Comparison of ENCODE assay signal across 8 cellular contexts in the genomic region with DNA sequence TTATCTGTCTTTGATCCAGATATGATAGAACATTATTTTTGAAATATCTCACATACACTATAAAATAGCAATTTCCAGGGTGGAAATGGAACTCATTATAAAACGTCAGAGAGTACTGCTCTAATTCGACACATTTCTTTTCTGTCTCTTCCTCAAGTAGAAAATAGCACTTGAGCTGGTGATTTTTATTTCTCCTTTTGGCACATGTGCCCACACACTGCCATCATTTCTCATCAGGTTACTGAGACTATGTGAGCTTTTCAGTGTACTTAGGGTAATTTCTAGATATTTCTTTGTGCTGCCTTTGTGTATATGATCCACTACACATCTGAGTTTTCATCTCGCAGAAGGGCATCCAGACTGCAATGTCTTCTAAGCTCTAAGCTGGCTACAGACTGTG.
DNase-seq lines count a peak whose midpoint lies in the region; ATAC-seq and TF ChIP-seq lines count a peak whose summit lies in the region.

No MANE protein-coding gene starts in this region.

- no peak overlapping the region for H2AK9ac ChIP-seq in IMR-90 (replicated peaks; ENCODE audit: low read depth, low read length, poor library complexity)

- H3K18ac ChIP-seq in IMR-90 (ENCODE audit: low read depth, low read length), result peak overlapping the region; percentile 55; the same call in 1 of the 2 replicates

- DNase-seq in IMR-90, result no peak
- DNase-seq in activated naive CD8-positive, alpha-beta T cell treated with anti-CD3 and anti-CD28 coated beads, Interleukin-2, amount 10 ng/mL, durations not matched to agents 7 days and 5 days, result no peak
- peak; percentile 22 for DNase-seq in myocyte (ENCODE audit: low read depth)
- DNase-seq in sciatic nerve (ENCODE audit: low spot score), result no peak
- no peak for DNase-seq in SHP77 (lab: John Stamatoyannopoulos, UW)
- no peak for DNase-seq in NCI-H2196 (lab: John Stamatoyannopoulos, UW; ENCODE audit: unreplicated experiment)
- no peak for DNase-seq in activated effector memory CD4-positive, alpha-beta T cell treated with anti-CD3 and anti-CD28 coated beads, Interleukin-2, amount 50 U/mL, for 16 hours

- peak overlapping the region; percentile 78 for H2BK120ac ChIP-seq in IMR-90 (ENCODE audit: low read depth, low read length)

- H3K9me3 Mint-ChIP-seq in activated naive CD8-positive, alpha-beta T cell treated with anti-CD3 and anti-CD28 coated beads, Interleukin-2, amount 10 ng/mL, durations not matched to agents 7 days and 5 days, result no peaks in the 10 kb centered on the region

- ATAC-seq in IMR-90 (ENCODE audit: low read depth) (no peak), sciatic nerve (no peak)
- no peak for ATAC-seq in activated naive CD8-positive, alpha-beta T cell treated with anti-CD3 and anti-CD28 coated beads, Interleukin-2, amount 10 ng/mL, durations not matched to agents 7 days and 5 days (ENCODE audit: low read depth)

- TF ChIP-seq RAD21 in IMR-90 (IDR thresholded peaks at IDR 0.05; ENCODE audit: low read length), result no peak

- H2BK20ac ChIP-seq in IMR-90 (ENCODE audit: low read depth, low read length), result peak overlapping the region; percentile 16

- dilution Hi-C loops in IMR-90 (cut with HindIII; ENCODE audit: low sequenced_read_pairs, unreplicated experiment), result no loop called here

- peak overlapping the region; percentile 72 for H4K5ac ChIP-seq in IMR-90 (ENCODE audit: low read depth, low read length)

- H3K56ac ChIP-seq in IMR-90 (ENCODE audit: extremely low read depth, insufficient read depth, low read length), result no peak overlapping the region

- peak overlapping the region; percentile 24 to 89; a peak in 3 of 4 replicates for H4K8ac ChIP-seq in IMR-90 (ENCODE audit: low read depth in 2 of 2, low read length in 2 of 2)

- H3K36me3 Mint-ChIP-seq in activated naive CD8-positive, alpha-beta T cell treated with anti-CD3 and anti-CD28 coated beads, Interleukin-2, amount 10 ng/mL, durations not matched to agents 7 days and 5 days, result peaks cover 74% of the 10 kb centered on the region

- no peaks in the 10 kb centered on the region for H3K79me1 ChIP-seq in IMR-90 (ENCODE audit: low read depth in 1 of 2, low read length in 2 of 2)

- H3K9ac ChIP-seq in BLaER1 treated with 17β-estradiol and CSF1 and Interleukin-3, amounts not matched to agents 10 nM and 100 nM, result peak overlapping the region in 3 of 11 experiments; percentile 55 to 64 (median 59); a peak in 5 of 22 replicates
- no peak overlapping the region for H3K9ac ChIP-seq in IMR-90 (ENCODE audit: low read depth, low read length)

- peak overlapping the region; percentile 65 for H3K4ac ChIP-seq in IMR-90 (ENCODE audit: low read depth, low read length)

- H3K9me1 ChIP-seq in IMR-90 (ENCODE audit: insufficient read depth, low read length), result no peaks in the 10 kb centered on the region

- in situ Hi-C loops in IMR-90 (cut with MboI; ENCODE audit: low sequenced_read_pairs), result no loop called here

- intact Hi-C loops in IMR-90 (cut with micrococcal nuclease), result loop anchor here (5.0 kb wide), 1 partner anchor 61 kb away; a partner anchor contains a TSS
- intact Hi-C loops in sciatic nerve (cut with DNase I), result no loop called here

- H3K4me2 ChIP-seq in BLaER1 treated with 17β-estradiol and CSF1 and Interleukin-3, amounts not matched to agents 10 nM and 100 nM, result peak overlapping the region; percentile 50 to 88 (median 65); a peak in 18 of 22 replicates
- peak overlapping the region; percentile 9; the same call in 1 of the 2 replicates for H3K4me2 ChIP-seq in IMR-90 (ENCODE audit: low read depth, low read length)

- no TSS peak for BruUV-seq in IMR-90 (replicated peaks; lab: Mats Ljungman, UMichigan)

- CTCF ChIA-PET in IMR-90 (lab: Yijun Ruan, JAX), result interaction anchor here (0.8 to 1.3 kb wide), 2 partner anchors 14 to 23 kb away, joined by 3 read pairs; no protein-coding TSS in a partner anchor

- no peaks in the 10 kb centered on the region for H3K27me3 Mint-ChIP-seq in activated naive CD8-positive, alpha-beta T cell treated with anti-CD3 and anti-CD28 coated beads, Interleukin-2, amount 10 ng/mL, durations not matched to agents 7 days and 5 days

- WGBS in IMR-90 (ENCODE audit: extremely low coverage in 2 of 2, insufficient read length in 1 of 2), 2 experiments, result 83% methylated on average over 1 of the region's 3 CpGs; no CpG with 5 or more reads in 1 of the 2 experiments

- peaks cover 28 to 59% (median 38%) of the 10 kb centered on the region in 10 experiments for H3K4me1 ChIP-seq in BLaER1 treated with 17β-estradiol and CSF1 and Interleukin-3, amounts not matched to agents 10 nM and 100 nM
- peaks cover 4% of the 10 kb centered on the region; the same call in 1 of the 2 replicates for H3K4me1 ChIP-seq in IMR-90 (ENCODE audit: control insufficient read depth, insufficient read depth, low read length)

- no peak for TF ChIP-seq CTCF in IMR-90 (conservative IDR thresholded peaks at IDR 0.05; ENCODE audit: low read depth, low read length)

- H2BK15ac ChIP-seq in IMR-90 (ENCODE audit: low read depth, low read length), result peak overlapping the region; percentile 51; the same call in 2 of the 3 replicates

- TF ChIP-seq POLR2A in IMR-90 (IDR thresholded peaks at IDR 0.05; ENCODE audit: low read depth, low read length), result no peak

- peak overlapping the region; percentile 48 for H2BK5ac ChIP-seq in IMR-90 (ENCODE audit: low read depth, low read length, poor library complexity, severe bottlenecking)

- no peaks in the 10 kb centered on the region for H3K9me3 ChIP-seq in BLaER1 treated with 17β-estradiol and CSF1 and Interleukin-3, amounts not matched to agents 10 nM and 100 nM (replicated peaks in 1 of 11)
- H3K9me3 ChIP-seq in IMR-90 (ENCODE audit: control insufficient read depth, insufficient read depth, low read length), result peaks cover 2% of the 10 kb centered on the region

- peak overlapping the region; percentile 72 for H2AFZ ChIP-seq in IMR-90 (replicated peaks; ENCODE audit: low read length, poor library complexity)

- peak overlapping the region; percentile 76 for H3K23ac ChIP-seq in IMR-90 (ENCODE audit: low read depth, low read length)

- H3K27me3 ChIP-seq in BLaER1 treated with 17β-estradiol and CSF1 and Interleukin-3, amounts not matched to agents 10 nM and 100 nM, result no peaks in the 10 kb centered on the region
- H3K27me3 ChIP-seq in IMR-90 (ENCODE audit: control insufficient read depth, insufficient read depth, low read length), result no peaks in the 10 kb centered on the region

- POLR2A ChIA-PET in IMR-90 (lab: Charles Lee; ENCODE audit: unreplicated experiment), result no interaction called here
- POLR2A ChIA-PET in activated naive CD8-positive, alpha-beta T cell treated with anti-CD3 and anti-CD28 coated beads, Interleukin-2, amount 10 ng/mL, durations not matched to agents 7 days and 5 days (lab: Charles Lee), result interaction anchor here (0.6 to 1.8 kb wide), 2 partner anchors 16 to 61 kb away, joined by 3 to 4 read pairs; no protein-coding TSS in a partner anchor

- peaks cover 0 to 46% (median 0%) of the 10 kb centered on the region in 11 experiments; a peak in 6 of 22 replicates for H3K36me3 ChIP-seq in BLaER1 treated with 17β-estradiol and CSF1 and Interleukin-3, amounts not matched to agents 10 nM and 100 nM
- no peaks in the 10 kb centered on the region for H3K36me3 ChIP-seq in IMR-90 (ENCODE audit: control insufficient read depth, insufficient read depth, low read length)

- peak overlapping the region; percentile 64 for H3K14ac ChIP-seq in IMR-90 (replicated peaks; ENCODE audit: low read depth, low read length)

- H3K27ac Mint-ChIP-seq in activated naive CD8-positive, alpha-beta T cell treated with anti-CD3 and anti-CD28 coated beads, Interleukin-2, amount 10 ng/mL, durations not matched to agents 7 days and 5 days, result peak overlapping the region; percentile 54

- H2AK5ac ChIP-seq in IMR-90 (ENCODE audit: low read depth, low read length), result peak overlapping the region; percentile 38; the same call in 1 of the 2 replicates

- H3K4me3 ChIP-seq in BLaER1 treated with 17β-estradiol and CSF1 and Interleukin-3, amounts not matched to agents 10 nM and 100 nM, result no peak overlapping the region; a peak in 2 of 20 replicates
- H3K4me3 ChIP-seq in IMR-90 (ENCODE audit: insufficient read depth, low read depth, low read length), result no peak overlapping the region

- peak overlapping the region; percentile 50 for H3K4me3 Mint-ChIP-seq in activated naive CD8-positive, alpha-beta T cell treated with anti-CD3 and anti-CD28 coated beads, Interleukin-2, amount 10 ng/mL, durations not matched to agents 7 days and 5 days

- H4K20me1 ChIP-seq in BLaER1 treated with 17β-estradiol and CSF1 and Interleukin-3, amounts not matched to agents 10 nM and 100 nM, result no peaks in the 10 kb centered on the region
- H4K20me1 ChIP-seq in IMR-90 (ENCODE audit: insufficient read depth, low read length), result no peaks in the 10 kb centered on the region

- peak overlapping the region in 10 of 11 experiments; percentile 28 to 80 (median 61); a peak in 15 of 22 replicates for H3K27ac ChIP-seq in BLaER1 treated with 17β-estradiol and CSF1 and Interleukin-3, amounts not matched to agents 10 nM and 100 nM
- H3K27ac ChIP-seq in IMR-90 (ENCODE audit: insufficient read depth, low read length), result peak overlapping the region; percentile 32; the same call in 1 of the 2 replicates

- peaks cover 37% of the 10 kb centered on the region for H3K4me1 Mint-ChIP-seq in activated naive CD8-positive, alpha-beta T cell treated with anti-CD3 and anti-CD28 coated beads, Interleukin-2, amount 10 ng/mL, durations not matched to agents 7 days and 5 days

- H4K91ac ChIP-seq in IMR-90 (ENCODE audit: insufficient read depth, low read depth, low read length), result peak overlapping the region; percentile 42; the same call in 1 of the 2 replicates

TF ChIP-seq in IMR-90, 13 proteins besides CTCF, POLR2A, EP300 and RAD21:
- TF ChIP-seq SMC3 (IDR thresholded peaks at IDR 0.05; ENCODE audit: low read depth, low read length) (no peak), MXI1 (IDR thresholded peaks at IDR 0.05; ENCODE audit: borderline replicate concordance, low read depth, low read length) (no peak), CEBPB (IDR thresholded peaks at IDR 0.05; ENCODE audit: low read depth, low read length) (no peak), NFE2L2 (IDR thresholded peaks at IDR 0.05; ENCODE audit: low read depth, low read length) (no peak)
